1 cellular context compared by ENCODE assay signal in genomic region chr5:52839285-52839684, GRCh38.
TF ChIP-seq lines count a peak whose summit lies in the region.

No MANE protein-coding gene starts in this region.

TF ChIP-seq in SK-N-SH treated with all-trans-retinoic acid at 6 μM for 48 hours, 23 proteins besides CTCF, POLR2A, EP300 and RAD21 (continued from another document):
- TF ChIP-seq SNAI2 (CRISPR knock-in tag; IDR thresholded peaks at IDR 0.05) (no peak), ISL1 (CRISPR knock-in tag; IDR thresholded peaks at IDR 0.05) (no peak), RARB (CRISPR knock-in tag; IDR thresholded peaks at IDR 0.05) (no peak), PPARA (CRISPR knock-in tag; IDR thresholded peaks at IDR 0.05; ENCODE audit: borderline replicate concordance) (no peak), ARNTL (CRISPR knock-in tag; IDR thresholded peaks at IDR 0.05; ENCODE audit: borderline replicate concordance, low read depth) (no peak), ZNF565 (CRISPR knock-in tag; conservative IDR thresholded peaks at IDR 0.05; ENCODE audit: low read depth) (no peak), GLIS3 (CRISPR knock-in tag; IDR thresholded peaks at IDR 0.05) (no peak), ZFP30 (CRISPR knock-in tag; IDR thresholded peaks at IDR 0.05) (no peak)
